2 cellular contexts compared by ENCODE assay signal in the genomic region with DNA sequence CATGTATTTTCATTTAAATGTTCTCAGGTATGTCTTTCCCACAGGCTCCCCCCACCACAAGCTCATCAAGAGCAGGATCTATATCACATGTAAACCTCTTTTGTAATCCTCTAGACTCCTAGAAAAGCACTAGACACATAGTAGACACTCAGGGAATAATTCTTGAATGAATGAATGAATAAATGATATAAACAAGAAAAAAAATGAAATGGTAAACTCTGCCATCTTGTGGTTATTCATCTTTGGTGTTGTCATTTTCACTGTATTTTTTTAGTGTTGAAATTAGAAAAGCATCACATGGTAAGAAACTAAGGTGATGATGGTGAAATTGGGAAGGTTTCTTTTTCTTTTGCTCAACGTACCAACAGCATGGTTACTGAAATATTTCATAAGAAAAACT.
TF ChIP-seq lines count a peak whose summit lies in the region.

No MANE protein-coding gene starts in this region.

TF ChIP-seq in HCT116, 20 proteins besides CTCF, POLR2A, EP300 and RAD21:
- TF ChIP-seq EZH2phosphoT487 (IDR thresholded peaks at IDR 0.05; ENCODE audit: borderline replicate concordance) = no peak
- TF ChIP-seq, protein P1, sequence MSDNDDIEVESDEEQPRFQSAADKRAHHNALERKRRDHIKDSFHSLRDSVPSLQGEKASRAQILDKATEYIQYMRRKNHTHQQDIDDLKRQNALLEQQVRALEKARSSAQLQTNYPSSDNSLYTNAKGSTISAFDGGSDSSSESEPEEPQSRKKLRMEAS (IDR thresholded peaks at IDR 0.05) = no peak
- TF ChIP-seq, protein P2, sequence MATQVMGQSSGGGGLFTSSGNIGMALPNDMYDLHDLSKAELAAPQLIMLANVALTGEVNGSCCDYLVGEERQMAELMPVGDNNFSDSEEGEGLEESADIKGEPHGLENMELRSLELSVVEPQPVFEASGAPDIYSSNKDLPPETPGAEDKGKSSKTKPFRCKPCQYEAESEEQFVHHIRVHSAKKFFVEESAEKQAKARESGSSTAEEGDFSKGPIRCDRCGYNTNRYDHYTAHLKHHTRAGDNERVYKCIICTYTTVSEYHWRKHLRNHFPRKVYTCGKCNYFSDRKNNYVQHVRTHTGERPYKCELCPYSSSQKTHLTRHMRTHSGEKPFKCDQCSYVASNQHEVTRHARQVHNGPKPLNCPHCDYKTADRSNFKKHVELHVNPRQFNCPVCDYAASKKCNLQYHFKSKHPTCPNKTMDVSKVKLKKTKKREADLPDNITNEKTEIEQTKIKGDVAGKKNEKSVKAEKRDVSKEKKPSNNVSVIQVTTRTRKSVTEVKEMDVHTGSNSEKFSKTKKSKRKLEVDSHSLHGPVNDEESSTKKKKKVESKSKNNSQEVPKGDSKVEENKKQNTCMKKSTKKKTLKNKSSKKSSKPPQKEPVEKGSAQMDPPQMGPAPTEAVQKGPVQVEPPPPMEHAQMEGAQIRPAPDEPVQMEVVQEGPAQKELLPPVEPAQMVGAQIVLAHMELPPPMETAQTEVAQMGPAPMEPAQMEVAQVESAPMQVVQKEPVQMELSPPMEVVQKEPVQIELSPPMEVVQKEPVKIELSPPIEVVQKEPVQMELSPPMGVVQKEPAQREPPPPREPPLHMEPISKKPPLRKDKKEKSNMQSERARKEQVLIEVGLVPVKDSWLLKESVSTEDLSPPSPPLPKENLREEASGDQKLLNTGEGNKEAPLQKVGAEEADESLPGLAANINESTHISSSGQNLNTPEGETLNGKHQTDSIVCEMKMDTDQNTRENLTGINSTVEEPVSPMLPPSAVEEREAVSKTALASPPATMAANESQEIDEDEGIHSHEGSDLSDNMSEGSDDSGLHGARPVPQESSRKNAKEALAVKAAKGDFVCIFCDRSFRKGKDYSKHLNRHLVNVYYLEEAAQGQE (IDR thresholded peaks at IDR 0.05; ENCODE audit: low read depth) = no peak
- TF ChIP-seq POLR2AphosphoS5 (IDR thresholded peaks at IDR 0.05; ENCODE audit: low read depth, low read length) = no peak
- TF ChIP-seq YY1 (IDR thresholded peaks at IDR 0.05; ENCODE audit: extremely low read depth, insufficient replicate concordance, low read depth, low read length) = no peak
- TF ChIP-seq SRF (IDR thresholded peaks at IDR 0.05; ENCODE audit: low read depth) = no peak
- TF ChIP-seq, protein P3, sequence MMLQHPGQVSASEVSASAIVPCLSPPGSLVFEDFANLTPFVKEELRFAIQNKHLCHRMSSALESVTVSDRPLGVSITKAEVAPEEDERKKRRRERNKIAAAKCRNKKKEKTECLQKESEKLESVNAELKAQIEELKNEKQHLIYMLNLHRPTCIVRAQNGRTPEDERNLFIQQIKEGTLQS (IDR thresholded peaks at IDR 0.05) = no peak
- TF ChIP-seq, protein P4, sequence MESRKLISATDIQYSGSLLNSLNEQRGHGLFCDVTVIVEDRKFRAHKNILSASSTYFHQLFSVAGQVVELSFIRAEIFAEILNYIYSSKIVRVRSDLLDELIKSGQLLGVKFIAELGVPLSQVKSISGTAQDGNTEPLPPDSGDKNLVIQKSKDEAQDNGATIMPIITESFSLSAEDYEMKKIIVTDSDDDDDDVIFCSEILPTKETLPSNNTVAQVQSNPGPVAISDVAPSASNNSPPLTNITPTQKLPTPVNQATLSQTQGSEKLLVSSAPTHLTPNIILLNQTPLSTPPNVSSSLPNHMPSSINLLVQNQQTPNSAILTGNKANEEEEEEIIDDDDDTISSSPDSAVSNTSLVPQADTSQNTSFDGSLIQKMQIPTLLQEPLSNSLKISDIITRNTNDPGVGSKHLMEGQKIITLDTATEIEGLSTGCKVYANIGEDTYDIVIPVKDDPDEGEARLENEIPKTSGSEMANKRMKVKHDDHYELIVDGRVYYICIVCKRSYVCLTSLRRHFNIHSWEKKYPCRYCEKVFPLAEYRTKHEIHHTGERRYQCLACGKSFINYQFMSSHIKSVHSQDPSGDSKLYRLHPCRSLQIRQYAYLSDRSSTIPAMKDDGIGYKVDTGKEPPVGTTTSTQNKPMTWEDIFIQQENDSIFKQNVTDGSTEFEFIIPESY (IDR thresholded peaks at IDR 0.05; ENCODE audit: extremely low read depth, insufficient replicate concordance, low read length) = no peak
- no peak for TF ChIP-seq TCF7L2 (IDR thresholded peaks at IDR 0.05; ENCODE audit: borderline replicate concordance, extremely low read depth, insufficient read depth, insufficient read length)
- TF ChIP-seq CBX3 (IDR thresholded peaks at IDR 0.05; ENCODE audit: low read depth) = no peak
- no peak for TF ChIP-seq JUND (IDR thresholded peaks at IDR 0.05)
- no peak for TF ChIP-seq SIN3A (IDR thresholded peaks at IDR 0.05; ENCODE audit: low read depth)
- TF ChIP-seq ZFX (IDR thresholded peaks at IDR 0.05) = no peak

TF ChIP-seq in HepG2, 621 proteins besides CTCF, POLR2A, EP300 and RAD21:
- TF ChIP-seq STAG1 (CRISPR knock-in tag; IDR thresholded peaks at IDR 0.05) (peak; percentile 54), ZNF24 (IDR thresholded peaks at IDR 0.05) (peak; percentile 95), SMC3 (IDR thresholded peaks at IDR 0.05; ENCODE audit: low read length) (peak; percentile 29; the same call in 1 of the 2 replicates)
- TF ChIP-seq, protein P5, sequence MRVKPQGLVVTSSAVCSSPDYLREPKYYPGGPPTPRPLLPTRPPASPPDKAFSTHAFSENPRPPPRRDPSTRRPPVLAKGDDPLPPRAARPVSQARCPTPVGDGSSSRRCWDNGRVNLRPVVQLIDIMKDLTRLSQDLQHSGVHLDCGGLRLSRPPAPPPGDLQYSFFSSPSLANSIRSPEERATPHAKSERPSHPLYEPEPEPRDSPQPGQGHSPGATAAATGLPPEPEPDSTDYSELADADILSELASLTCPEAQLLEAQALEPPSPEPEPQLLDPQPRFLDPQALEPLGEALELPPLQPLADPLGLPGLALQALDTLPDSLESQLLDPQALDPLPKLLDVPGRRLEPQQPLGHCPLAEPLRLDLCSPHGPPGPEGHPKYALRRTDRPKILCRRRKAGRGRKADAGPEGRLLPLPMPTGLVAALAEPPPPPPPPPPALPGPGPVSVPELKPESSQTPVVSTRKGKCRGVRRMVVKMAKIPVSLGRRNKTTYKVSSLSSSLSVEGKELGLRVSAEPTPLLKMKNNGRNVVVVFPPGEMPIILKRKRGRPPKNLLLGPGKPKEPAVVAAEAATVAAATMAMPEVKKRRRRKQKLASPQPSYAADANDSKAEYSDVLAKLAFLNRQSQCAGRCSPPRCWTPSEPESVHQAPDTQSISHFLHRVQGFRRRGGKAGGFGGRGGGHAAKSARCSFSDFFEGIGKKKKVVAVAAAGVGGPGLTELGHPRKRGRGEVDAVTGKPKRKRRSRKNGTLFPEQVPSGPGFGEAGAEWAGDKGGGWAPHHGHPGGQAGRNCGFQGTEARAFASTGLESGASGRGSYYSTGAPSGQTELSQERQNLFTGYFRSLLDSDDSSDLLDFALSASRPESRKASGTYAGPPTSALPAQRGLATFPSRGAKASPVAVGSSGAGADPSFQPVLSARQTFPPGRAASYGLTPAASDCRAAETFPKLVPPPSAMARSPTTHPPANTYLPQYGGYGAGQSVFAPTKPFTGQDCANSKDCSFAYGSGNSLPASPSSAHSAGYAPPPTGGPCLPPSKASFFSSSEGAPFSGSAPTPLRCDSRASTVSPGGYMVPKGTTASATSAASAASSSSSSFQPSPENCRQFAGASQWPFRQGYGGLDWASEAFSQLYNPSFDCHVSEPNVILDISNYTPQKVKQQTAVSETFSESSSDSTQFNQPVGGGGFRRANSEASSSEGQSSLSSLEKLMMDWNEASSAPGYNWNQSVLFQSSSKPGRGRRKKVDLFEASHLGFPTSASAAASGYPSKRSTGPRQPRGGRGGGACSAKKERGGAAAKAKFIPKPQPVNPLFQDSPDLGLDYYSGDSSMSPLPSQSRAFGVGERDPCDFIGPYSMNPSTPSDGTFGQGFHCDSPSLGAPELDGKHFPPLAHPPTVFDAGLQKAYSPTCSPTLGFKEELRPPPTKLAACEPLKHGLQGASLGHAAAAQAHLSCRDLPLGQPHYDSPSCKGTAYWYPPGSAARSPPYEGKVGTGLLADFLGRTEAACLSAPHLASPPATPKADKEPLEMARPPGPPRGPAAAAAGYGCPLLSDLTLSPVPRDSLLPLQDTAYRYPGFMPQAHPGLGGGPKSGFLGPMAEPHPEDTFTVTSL (CRISPR knock-in tag; IDR thresholded peaks at IDR 0.05; ENCODE audit: borderline replicate concordance) = no peak
